1 cellular context compared by ENCODE assay signal in the genomic region with DNA sequence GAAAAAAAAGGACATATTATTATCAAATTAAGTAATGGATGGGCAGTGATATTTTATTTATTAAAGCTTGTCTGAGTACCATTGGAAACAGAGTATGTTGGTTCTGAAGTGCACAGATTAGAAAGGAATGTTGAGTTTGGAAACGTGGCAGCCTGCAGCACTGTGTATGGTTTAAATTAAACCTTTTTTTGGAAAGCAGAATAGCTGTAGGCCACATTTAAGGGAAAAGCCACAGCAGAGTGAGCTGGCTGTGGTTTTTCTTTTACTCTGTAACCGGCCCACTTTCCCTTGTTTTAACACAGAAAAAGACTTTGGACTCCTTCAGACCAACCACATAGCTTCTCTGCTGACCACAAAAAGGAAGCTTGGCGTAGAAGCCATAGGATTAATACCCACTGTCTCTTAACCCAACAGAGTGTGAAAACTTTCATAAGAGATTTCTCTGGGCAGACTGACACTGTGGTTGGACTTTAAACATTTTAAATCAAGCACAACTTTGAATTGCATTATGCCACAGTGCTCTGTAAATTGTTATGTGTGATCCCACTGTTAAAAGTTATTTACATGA.
TF ChIP-seq lines count a peak whose summit lies in the region.

No MANE protein-coding gene starts in this region.

TF ChIP-seq in HepG2, 621 proteins besides CTCF, POLR2A, EP300 and RAD21 (continued from another document and continues in another):
- TF ChIP-seq ZNF260 (CRISPR knock-in tag; IDR thresholded peaks at IDR 0.05; ENCODE audit: borderline replicate concordance, low read depth) (no peak), ZNF619 (CRISPR knock-in tag; IDR thresholded peaks at IDR 0.05) (no peak), NR3C1 (CRISPR knock-in tag; IDR thresholded peaks at IDR 0.05) (no peak), SP1 (IDR thresholded peaks at IDR 0.05) (no peak), SP1 (CRISPR knock-in tag; IDR thresholded peaks at IDR 0.05) (no peak), HNRNPUL1 (IDR thresholded peaks at IDR 0.05; ENCODE audit: low read depth, low read length) (no peak), REL (CRISPR knock-in tag; conservative IDR thresholded peaks at IDR 0.05) (no peak), ZNF629 (CRISPR knock-in tag; conservative IDR thresholded peaks at IDR 0.05) (peak; percentile 66), MTA1 (CRISPR knock-in tag; IDR thresholded peaks at IDR 0.05; ENCODE audit: borderline replicate concordance) (no peak), ZNF563 (CRISPR knock-in tag; IDR thresholded peaks at IDR 0.05) (no peak), ZNF496 (CRISPR knock-in tag; IDR thresholded peaks at IDR 0.05; ENCODE audit: insufficient replicate concordance) (no peak), HIVEP1 (CRISPR knock-in tag; IDR thresholded peaks at IDR 0.05) (no peak), ZFP36 (IDR thresholded peaks at IDR 0.05; ENCODE audit: borderline replicate concordance, low read depth, low read length, partially characterized antibody) (no peak), PAF1 (CRISPR knock-in tag; IDR thresholded peaks at IDR 0.05) (no peak), ZNF282 (IDR thresholded peaks at IDR 0.05; ENCODE audit: partially characterized antibody) (no peak), TCF7 (IDR thresholded peaks at IDR 0.05; ENCODE audit: low read depth) (no peak), THAP11 (CRISPR knock-in tag; IDR thresholded peaks at IDR 0.05) (peak; percentile 13; the same call in 1 of the 2 replicates), MYNN (CRISPR knock-in tag; IDR thresholded peaks at IDR 0.05; ENCODE audit: low read depth) (no peak), KDM4B (CRISPR knock-in tag; IDR thresholded peaks at IDR 0.05) (no peak), RORA (CRISPR knock-in tag; IDR thresholded peaks at IDR 0.05) (no peak), SNAPC2 (CRISPR knock-in tag; IDR thresholded peaks at IDR 0.05) (no peak), NCOA2 (CRISPR knock-in tag; IDR thresholded peaks at IDR 0.05) (no peak), CC2D1A (CRISPR knock-in tag; IDR thresholded peaks at IDR 0.05) (no peak), SMAD9 (CRISPR knock-in tag; IDR thresholded peaks at IDR 0.05) (no peak)
- TF ChIP-seq, protein P1, sequence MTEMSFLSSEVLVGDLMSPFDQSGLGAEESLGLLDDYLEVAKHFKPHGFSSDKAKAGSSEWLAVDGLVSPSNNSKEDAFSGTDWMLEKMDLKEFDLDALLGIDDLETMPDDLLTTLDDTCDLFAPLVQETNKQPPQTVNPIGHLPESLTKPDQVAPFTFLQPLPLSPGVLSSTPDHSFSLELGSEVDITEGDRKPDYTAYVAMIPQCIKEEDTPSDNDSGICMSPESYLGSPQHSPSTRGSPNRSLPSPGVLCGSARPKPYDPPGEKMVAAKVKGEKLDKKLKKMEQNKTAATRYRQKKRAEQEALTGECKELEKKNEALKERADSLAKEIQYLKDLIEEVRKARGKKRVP (CRISPR knock-in tag; IDR thresholded peaks at IDR 0.05), result no peak
- TF ChIP-seq, protein P2, sequence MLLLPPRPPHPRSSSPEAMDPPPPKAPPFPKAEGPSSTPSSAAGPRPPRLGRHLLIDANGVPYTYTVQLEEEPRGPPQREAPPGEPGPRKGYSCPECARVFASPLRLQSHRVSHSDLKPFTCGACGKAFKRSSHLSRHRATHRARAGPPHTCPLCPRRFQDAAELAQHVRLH (CRISPR knock-in tag; IDR thresholded peaks at IDR 0.05; ENCODE audit: borderline replicate concordance, low read depth), result no peak
- TF ChIP-seq, protein P3, sequence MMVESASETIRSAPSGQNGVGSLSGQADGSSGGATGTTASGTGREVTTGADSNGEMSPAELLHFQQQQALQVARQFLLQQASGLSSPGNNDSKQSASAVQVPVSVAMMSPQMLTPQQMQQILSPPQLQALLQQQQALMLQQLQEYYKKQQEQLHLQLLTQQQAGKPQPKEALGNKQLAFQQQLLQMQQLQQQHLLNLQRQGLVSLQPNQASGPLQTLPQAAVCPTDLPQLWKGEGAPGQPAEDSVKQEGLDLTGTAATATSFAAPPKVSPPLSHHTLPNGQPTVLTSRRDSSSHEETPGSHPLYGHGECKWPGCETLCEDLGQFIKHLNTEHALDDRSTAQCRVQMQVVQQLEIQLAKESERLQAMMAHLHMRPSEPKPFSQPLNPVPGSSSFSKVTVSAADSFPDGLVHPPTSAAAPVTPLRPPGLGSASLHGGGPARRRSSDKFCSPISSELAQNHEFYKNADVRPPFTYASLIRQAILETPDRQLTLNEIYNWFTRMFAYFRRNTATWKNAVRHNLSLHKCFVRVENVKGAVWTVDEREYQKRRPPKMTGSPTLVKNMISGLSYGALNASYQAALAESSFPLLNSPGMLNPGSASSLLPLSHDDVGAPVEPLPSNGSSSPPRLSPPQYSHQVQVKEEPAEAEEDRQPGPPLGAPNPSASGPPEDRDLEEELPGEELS (CRISPR knock-in tag; IDR thresholded peaks at IDR 0.05), result no peak
- TF ChIP-seq, protein P4, sequence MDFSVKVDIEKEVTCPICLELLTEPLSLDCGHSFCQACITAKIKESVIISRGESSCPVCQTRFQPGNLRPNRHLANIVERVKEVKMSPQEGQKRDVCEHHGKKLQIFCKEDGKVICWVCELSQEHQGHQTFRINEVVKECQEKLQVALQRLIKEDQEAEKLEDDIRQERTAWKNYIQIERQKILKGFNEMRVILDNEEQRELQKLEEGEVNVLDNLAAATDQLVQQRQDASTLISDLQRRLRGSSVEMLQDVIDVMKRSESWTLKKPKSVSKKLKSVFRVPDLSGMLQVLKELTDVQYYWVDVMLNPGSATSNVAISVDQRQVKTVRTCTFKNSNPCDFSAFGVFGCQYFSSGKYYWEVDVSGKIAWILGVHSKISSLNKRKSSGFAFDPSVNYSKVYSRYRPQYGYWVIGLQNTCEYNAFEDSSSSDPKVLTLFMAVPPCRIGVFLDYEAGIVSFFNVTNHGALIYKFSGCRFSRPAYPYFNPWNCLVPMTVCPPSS (IDR thresholded peaks at IDR 0.05), result no peak
- TF ChIP-seq, protein P5, sequence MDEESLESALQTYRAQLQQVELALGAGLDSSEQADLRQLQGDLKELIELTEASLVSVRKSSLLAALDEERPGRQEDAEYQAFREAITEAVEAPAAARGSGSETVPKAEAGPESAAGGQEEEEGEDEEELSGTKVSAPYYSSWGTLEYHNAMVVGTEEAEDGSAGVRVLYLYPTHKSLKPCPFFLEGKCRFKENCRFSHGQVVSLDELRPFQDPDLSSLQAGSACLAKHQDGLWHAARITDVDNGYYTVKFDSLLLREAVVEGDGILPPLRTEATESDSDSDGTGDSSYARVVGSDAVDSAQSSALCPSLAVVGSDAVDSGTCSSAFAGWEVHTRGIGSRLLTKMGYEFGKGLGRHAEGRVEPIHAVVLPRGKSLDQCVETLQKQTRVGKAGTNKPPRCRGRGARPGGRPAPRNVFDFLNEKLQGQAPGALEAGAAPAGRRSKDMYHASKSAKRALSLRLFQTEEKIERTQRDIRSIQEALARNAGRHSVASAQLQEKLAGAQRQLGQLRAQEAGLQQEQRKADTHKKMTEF (CRISPR knock-in tag; IDR thresholded peaks at IDR 0.05), result 0 out of 2 replicates have a peak, but pooled peaks have one; percentile 28
- TF ChIP-seq, protein P6, sequence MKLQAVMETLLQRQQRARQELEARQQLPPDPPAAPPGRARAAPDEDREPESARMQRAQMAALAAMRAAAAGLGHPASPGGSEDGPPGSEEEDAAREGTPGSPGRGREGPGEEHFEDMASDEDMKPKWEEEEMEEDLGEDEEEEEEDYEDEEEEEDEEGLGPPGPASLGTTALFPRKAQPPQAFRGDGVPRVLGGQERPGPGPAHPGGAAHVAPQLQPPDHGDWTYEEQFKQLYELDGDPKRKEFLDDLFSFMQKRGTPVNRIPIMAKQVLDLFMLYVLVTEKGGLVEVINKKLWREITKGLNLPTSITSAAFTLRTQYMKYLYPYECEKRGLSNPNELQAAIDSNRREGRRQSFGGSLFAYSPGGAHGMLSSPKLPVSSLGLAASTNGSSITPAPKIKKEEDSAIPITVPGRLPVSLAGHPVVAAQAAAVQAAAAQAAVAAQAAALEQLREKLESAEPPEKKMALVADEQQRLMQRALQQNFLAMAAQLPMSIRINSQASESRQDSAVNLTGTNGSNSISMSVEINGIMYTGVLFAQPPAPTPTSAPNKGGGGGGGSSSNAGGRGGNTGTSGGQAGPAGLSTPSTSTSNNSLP (IDR thresholded peaks at IDR 0.05; ENCODE audit: low read depth, low read length), result peak; percentile 66; the same call in 1 of the 2 replicates
- TF ChIP-seq, protein P7, sequence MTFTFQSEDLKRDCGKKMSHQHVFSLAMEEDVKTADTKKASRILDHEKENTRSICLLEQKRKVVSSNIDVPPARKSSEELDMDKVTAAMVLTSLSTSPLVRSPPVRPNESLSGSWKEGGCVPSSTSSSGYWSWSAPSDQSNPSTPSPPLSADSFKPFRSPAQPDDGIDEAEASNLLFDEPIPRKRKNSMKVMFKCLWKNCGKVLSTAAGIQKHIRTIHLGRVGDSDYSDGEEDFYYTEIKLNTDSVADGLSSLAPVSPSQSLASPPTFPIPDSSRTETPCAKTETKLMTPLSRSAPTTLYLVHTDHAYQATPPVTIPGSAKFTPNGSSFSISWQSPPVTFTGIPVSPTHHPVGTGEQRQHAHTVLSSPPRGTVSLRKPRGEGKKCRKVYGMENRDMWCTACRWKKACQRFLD (CRISPR knock-in tag; IDR thresholded peaks at IDR 0.05; ENCODE audit: borderline replicate concordance), result no peak
- TF ChIP-seq, protein P8, sequence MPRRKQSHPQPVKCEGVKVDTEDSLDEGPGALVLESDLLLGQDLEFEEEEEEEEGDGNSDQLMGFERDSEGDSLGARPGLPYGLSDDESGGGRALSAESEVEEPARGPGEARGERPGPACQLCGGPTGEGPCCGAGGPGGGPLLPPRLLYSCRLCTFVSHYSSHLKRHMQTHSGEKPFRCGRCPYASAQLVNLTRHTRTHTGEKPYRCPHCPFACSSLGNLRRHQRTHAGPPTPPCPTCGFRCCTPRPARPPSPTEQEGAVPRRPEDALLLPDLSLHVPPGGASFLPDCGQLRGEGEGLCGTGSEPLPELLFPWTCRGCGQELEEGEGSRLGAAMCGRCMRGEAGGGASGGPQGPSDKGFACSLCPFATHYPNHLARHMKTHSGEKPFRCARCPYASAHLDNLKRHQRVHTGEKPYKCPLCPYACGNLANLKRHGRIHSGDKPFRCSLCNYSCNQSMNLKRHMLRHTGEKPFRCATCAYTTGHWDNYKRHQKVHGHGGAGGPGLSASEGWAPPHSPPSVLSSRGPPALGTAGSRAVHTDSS (CRISPR knock-in tag; conservative IDR thresholded peaks at IDR 0.05), result no peak
- TF ChIP-seq, protein P9, sequence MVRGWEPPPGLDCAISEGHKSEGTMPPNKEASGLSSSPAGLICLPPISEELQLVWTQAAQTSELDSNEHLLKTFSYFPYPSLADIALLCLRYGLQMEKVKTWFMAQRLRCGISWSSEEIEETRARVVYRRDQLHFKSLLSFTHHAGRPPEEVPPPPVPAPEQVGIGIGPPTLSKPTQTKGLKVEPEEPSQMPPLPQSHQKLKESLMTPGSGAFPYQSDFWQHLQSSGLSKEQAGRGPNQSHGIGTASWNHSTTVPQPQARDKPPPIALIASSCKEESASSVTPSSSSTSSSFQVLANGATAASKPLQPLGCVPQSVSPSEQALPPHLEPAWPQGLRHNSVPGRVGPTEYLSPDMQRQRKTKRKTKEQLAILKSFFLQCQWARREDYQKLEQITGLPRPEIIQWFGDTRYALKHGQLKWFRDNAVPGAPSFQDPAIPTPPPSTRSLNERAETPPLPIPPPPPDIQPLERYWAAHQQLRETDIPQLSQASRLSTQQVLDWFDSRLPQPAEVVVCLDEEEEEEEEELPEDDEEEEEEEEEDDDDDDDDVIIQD (CRISPR knock-in tag; IDR thresholded peaks at IDR 0.05; ENCODE audit: low read depth), result no peak
- TF ChIP-seq, protein P10, sequence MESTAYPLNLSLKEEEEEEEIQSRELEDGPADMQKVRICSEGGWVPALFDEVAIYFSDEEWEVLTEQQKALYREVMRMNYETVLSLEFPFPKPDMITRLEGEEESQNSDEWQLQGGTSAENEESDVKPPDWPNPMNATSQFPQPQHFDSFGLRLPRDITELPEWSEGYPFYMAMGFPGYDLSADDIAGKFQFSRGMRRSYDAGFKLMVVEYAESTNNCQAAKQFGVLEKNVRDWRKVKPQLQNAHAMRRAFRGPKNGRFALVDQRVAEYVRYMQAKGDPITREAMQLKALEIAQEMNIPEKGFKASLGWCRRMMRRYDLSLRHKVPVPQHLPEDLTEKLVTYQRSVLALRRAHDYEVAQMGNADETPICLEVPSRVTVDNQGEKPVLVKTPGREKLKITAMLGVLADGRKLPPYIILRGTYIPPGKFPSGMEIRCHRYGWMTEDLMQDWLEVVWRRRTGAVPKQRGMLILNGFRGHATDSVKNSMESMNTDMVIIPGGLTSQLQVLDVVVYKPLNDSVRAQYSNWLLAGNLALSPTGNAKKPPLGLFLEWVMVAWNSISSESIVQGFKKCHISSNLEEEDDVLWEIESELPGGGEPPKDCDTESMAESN (CRISPR knock-in tag; conservative IDR thresholded peaks at IDR 0.05), result no peak
- TF ChIP-seq, protein P11, sequence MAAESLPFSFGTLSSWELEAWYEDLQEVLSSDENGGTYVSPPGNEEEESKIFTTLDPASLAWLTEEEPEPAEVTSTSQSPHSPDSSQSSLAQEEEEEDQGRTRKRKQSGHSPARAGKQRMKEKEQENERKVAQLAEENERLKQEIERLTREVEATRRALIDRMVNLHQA (CRISPR knock-in tag; IDR thresholded peaks at IDR 0.05), result no peak
